In genomic region chr4:108622022-108622421, GRCh38 we compare ENCODE assay signal across 1 cellular context.
TF ChIP-seq lines count a peak whose summit lies in the region.

No MANE protein-coding gene starts in this region.

TF ChIP-seq in HCT116, 20 proteins besides CTCF, POLR2A, EP300 and RAD21 (continued from another document):
- TF ChIP-seq, protein P1, sequence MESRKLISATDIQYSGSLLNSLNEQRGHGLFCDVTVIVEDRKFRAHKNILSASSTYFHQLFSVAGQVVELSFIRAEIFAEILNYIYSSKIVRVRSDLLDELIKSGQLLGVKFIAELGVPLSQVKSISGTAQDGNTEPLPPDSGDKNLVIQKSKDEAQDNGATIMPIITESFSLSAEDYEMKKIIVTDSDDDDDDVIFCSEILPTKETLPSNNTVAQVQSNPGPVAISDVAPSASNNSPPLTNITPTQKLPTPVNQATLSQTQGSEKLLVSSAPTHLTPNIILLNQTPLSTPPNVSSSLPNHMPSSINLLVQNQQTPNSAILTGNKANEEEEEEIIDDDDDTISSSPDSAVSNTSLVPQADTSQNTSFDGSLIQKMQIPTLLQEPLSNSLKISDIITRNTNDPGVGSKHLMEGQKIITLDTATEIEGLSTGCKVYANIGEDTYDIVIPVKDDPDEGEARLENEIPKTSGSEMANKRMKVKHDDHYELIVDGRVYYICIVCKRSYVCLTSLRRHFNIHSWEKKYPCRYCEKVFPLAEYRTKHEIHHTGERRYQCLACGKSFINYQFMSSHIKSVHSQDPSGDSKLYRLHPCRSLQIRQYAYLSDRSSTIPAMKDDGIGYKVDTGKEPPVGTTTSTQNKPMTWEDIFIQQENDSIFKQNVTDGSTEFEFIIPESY (IDR thresholded peaks at IDR 0.05; ENCODE audit: extremely low read depth, insufficient replicate concordance, low read length): no peak
- no peak for TF ChIP-seq SRF (IDR thresholded peaks at IDR 0.05; ENCODE audit: low read depth)
- TF ChIP-seq ZFX (IDR thresholded peaks at IDR 0.05): no peak
- no peak for TF ChIP-seq SP1 (IDR thresholded peaks at IDR 0.05; ENCODE audit: low read depth)
